In the genomic region with DNA sequence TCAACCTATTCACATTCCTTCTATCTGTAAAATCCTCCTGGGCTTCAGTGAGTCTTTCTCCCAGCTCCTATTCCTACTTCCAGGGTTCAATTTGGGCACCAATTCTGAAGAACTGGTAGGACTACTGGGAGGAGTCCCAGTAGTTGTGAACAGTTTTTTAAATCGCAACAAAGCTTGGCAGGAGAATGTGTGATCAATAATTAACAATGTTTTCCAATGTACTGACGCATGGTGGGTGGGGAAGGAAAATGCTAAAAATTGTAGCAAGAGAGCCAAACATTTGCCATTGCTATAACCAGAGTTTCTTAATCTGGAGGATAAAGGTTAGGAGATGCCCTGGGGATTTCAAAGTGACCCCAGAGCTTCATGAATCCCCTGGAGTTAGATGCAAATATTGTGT, we compare ENCODE assay signal across 18 cellular contexts. TPM values are rescaled to one million over a fixed set of nuclear protein-coding genes. Genes with fewer than 3 reads are reported as not detected.
A peak's percentile ranks its signal among the peaks of the same experiment; 100 is the strongest.
DNase-seq lines count a peak whose midpoint lies in the region; ATAC-seq, FAIRE-seq and TF ChIP-seq lines count a peak whose summit lies in the region.
"Had no signal": no experiment of that assay in that cellular context is flagged by ENCODE, and none has a peak within 500 bp of the region (broad histone marks: within the 10 kb centered on the region; RNA-seq: fewer than 3 reads in every experiment).

No MANE protein-coding gene starts in this region.

- no peaks in the 10 kb centered on the region for H3K4me1 Mint-ChIP-seq in CD8-positive, alpha-beta T cell (ENCODE audit: low read depth)
- H3K4me1 Mint-ChIP-seq: B cell; CD8-positive, alpha-beta memory T cell; GM23338 had no signal

- DNase-seq in Panc1 (ENCODE audit: low read depth, low spot score) (no peak), kidney tubule cell (ENCODE audit: low spot score) (peak; percentile 28), mucosa of gallbladder (ENCODE audit: low spot score) (peak; percentile 14), pancreas (no peak), NCI-H187 (lab: John Stamatoyannopoulos, UW) (no peak), NCI-H82 (lab: John Stamatoyannopoulos, UW) (no peak)
- DNase-seq in CD8-positive, alpha-beta T cell, result no peak
- DNase-seq: CD8-positive, alpha-beta memory T cell; COR-L47; HCEC 1CT had no signal

- WGBS in pancreas, 2 donors, result 16% methylated on average over 2 of the region's 2 CpGs

- no TSS peak for BruUV-seq in Panc1 (replicated peaks; lab: Mats Ljungman, UMichigan)

- no peaks in the 10 kb centered on the region for H3K36me3 ChIP-seq in Panc1 (ENCODE audit: control insufficient read depth, insufficient read depth, low read length)
- H3K36me3 ChIP-seq in pancreas, result no peaks in the 10 kb centered on the region
- no peaks in the 10 kb centered on the region for H3K36me3 ChIP-seq in CD8-positive, alpha-beta T cell (ENCODE audit: insufficient read depth, low read length)
- H3K36me3 ChIP-seq: BLaER1 treated with 17β-estradiol and CSF1 and Interleukin-3, amounts not matched to agents 10 nM and 100 nM had no signal

- in situ Hi-C loops in Panc1 (cut with HindIII; ENCODE audit: low pct_unique_long_range_greater_than_20kb, low sequenced_read_pairs), result no loop called here

- peaks cover 2% of the 10 kb centered on the region for H3K27me3 Mint-ChIP-seq in CD8-positive, alpha-beta T cell (ENCODE audit: low read depth)

- H3K36me3 Mint-ChIP-seq in CD8-positive, alpha-beta T cell, result no peaks in the 10 kb centered on the region
- H3K36me3 Mint-ChIP-seq: CD8-positive, alpha-beta memory T cell had no signal

- POLR2A ChIA-PET in Panc1 (lab: Charles Lee), result no interaction called here
- POLR2A ChIA-PET in CD8-positive, alpha-beta T cell (lab: Charles Lee), result no interaction called here

- H3K9me3 ChIP-seq in Panc1 (ENCODE audit: control insufficient read depth, insufficient read depth, low read depth, low read length) (no peaks in the 10 kb centered on the region), pancreas (no peaks in the 10 kb centered on the region)
- no peaks in the 10 kb centered on the region for H3K9me3 ChIP-seq in CD8-positive, alpha-beta T cell (ENCODE audit: low read length)

- CTCF ChIA-PET in Panc1 (lab: Charles Lee), result interaction anchor here (1.3 kb wide), 1 partner anchor 24 kb away, joined by 3 read pairs; no protein-coding TSS in a partner anchor
- CTCF ChIA-PET in CD8-positive, alpha-beta T cell (lab: Charles Lee), result no interaction called here

- no peaks in the 10 kb centered on the region for H3K9me3 Mint-ChIP-seq in CD8-positive, alpha-beta T cell

- intact Hi-C loops in Panc1 (cut with micrococcal nuclease; ENCODE audit: unreplicated experiment) (no loop called here), pancreas (cut with DNase I) (no loop called here)
- intact Hi-C loops in CD8-positive, alpha-beta T cell (cut with DNase I, micrococcal nuclease), result no loop called here

- no peak overlapping the region for H3K4me3 Mint-ChIP-seq in CD8-positive, alpha-beta T cell
- H3K4me3 Mint-ChIP-seq: B cell; CD8-positive, alpha-beta memory T cell; GM23338 had no signal

- no peak for ATAC-seq in Panc1
- ATAC-seq in pancreas, result peak; percentile 16 to 68 (median 54)
- no peak for ATAC-seq in GM18909 (IDR thresholded peaks at IDR 0.05; ENCODE audit: poor library complexity, unreplicated experiment)
- no peak for ATAC-seq in CD8-positive, alpha-beta T cell
- ATAC-seq: GM23338 had no signal

- H3K27me3 ChIP-seq in Panc1 (ENCODE audit: control insufficient read depth, insufficient read depth, low read length) (no peaks in the 10 kb centered on the region), pancreas (no peaks in the 10 kb centered on the region)
- no peaks in the 10 kb centered on the region for H3K27me3 ChIP-seq in CD8-positive, alpha-beta T cell (ENCODE audit: insufficient read depth, low read length)
- H3K27me3 ChIP-seq: BLaER1 treated with 17β-estradiol and CSF1 and Interleukin-3, amounts not matched to agents 10 nM and 100 nM had no signal

- 0 out of 2 replicates have a peak overlapping the region, but pooled peaks have one; percentile 35 for H3K27ac ChIP-seq in Panc1 (ENCODE audit: low read length)
- H3K27ac ChIP-seq in pancreas, result no peak overlapping the region
- H3K27ac ChIP-seq in CD8-positive, alpha-beta T cell (ENCODE audit: low read depth, low read length), result no peak overlapping the region
- H3K27ac ChIP-seq: BLaER1 treated with 17β-estradiol and CSF1 and Interleukin-3, amounts not matched to agents 10 nM and 100 nM had no signal

- TF ChIP-seq CTCF in Panc1 (IDR thresholded peaks at IDR 0.05) (no peak), pancreas (IDR thresholded peaks at IDR 0.05) (no peak)
- TF ChIP-seq CTCF in CD8-positive, alpha-beta T cell (IDR thresholded peaks at IDR 0.05), result no peak

- FAIRE-seq in pancreas (lab: Jason Lieb, UNC), result no peak
- FAIRE-seq: D721Med, G401.6, GM12891, H54 had no signal

- no peak overlapping the region for H3K4me3 ChIP-seq in Panc1 (ENCODE audit: low read depth in 2 of 2, low read length in 2 of 2)
- no peak overlapping the region for H3K4me3 ChIP-seq in pancreas
- no peak overlapping the region for H3K4me3 ChIP-seq in CD8-positive, alpha-beta T cell (ENCODE audit: low read depth, low read length)
- H3K4me3 ChIP-seq: BLaER1 treated with 17β-estradiol and CSF1 and Interleukin-3, amounts not matched to agents 10 nM and 100 nM; GM23338 had no signal

- H3K4me1 ChIP-seq in Panc1 (ENCODE audit: control insufficient read depth, insufficient read depth, low read length), result no peaks in the 10 kb centered on the region
- H3K4me1 ChIP-seq in pancreas, result peaks cover 0 to 3% (median 0%) of the 10 kb centered on the region in 3 donors
- H3K4me1 ChIP-seq in CD8-positive, alpha-beta T cell (ENCODE audit: insufficient read depth, low read length), result no peaks in the 10 kb centered on the region
- H3K4me1 ChIP-seq: BLaER1 treated with 17β-estradiol and CSF1 and Interleukin-3, amounts not matched to agents 10 nM and 100 nM had no signal

- no peak overlapping the region for H3K27ac Mint-ChIP-seq in CD8-positive, alpha-beta T cell
- H3K27ac Mint-ChIP-seq: B cell; CD8-positive, alpha-beta memory T cell; GM23338 had no signal

RNA-seq across cellular contexts. Expression of gene PRSS23, which starts 27.3 kb away (rescaled TPM):
- total RNA-seq in Panc1 (2021; ENCODE audit: unreplicated experiment) (355 TPM), mucosa of gallbladder (178 TPM), pancreas (10 to 100 TPM in 5 of 6 donors, 1 to 10 TPM in 1; 6.0 to 29.4 (median 12.7) TPM)
- 307 TPM for polyA plus RNA-seq in Panc1 (2012; ENCODE audit: insufficient read length)
- polyA plus RNA-seq in pancreas, result 10 to 100 TPM in 1 of 2 donors, 1 to 10 TPM in 1; 4.4 to 11.4 TPM
- under 1 TPM; 0.22 to 0.39 TPM for total RNA-seq in CD8-positive, alpha-beta T cell
- total RNA-seq: B cell had no signal

Comparison
In these comparisons a context has a peak if more than half of its experiments do, and no peak if none do; other contexts are left out.
1. ATAC-seq: peak in pancreas (4 of 4); none in Panc1 (single experiment), GM18909 (single experiment) and CD8-positive, alpha-beta T cell (single experiment).
2. DNase-seq: peak in kidney tubule cell (single experiment) and mucosa of gallbladder (single experiment); none in Panc1 (single experiment), pancreas (0 of 6), NCI-H187 (0 of 2), NCI-H82 (single experiment) and CD8-positive, alpha-beta T cell (0 of 7).